In the genomic region with DNA sequence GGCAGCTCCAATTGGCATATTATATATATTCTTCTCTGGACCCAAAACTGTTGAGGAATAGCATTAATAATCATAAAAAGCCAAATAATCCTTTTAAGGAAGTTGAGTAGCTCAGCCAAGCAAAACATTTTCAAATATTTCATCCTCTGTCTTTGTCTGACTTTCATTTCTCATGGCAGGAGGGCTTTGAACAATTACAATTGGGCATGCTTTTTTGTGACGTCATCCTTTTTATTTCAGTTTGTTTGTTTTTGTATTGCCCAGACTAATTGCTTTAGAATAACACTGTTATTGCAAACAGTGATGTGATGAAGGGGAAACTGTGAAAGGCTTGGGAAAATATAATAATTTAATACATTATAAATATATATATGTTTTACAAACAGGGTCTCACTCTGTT, we compare ENCODE assay signal across 20 cellular contexts.
DNase-seq lines count a peak whose midpoint lies in the region; ATAC-seq, FAIRE-seq and TF ChIP-seq lines count a peak whose summit lies in the region.
"Had no signal": no experiment of that assay in that cellular context is flagged by ENCODE, and none has a peak within 500 bp of the region (broad histone marks: within the 10 kb centered on the region; RNA-seq: fewer than 3 reads in every experiment).

No MANE protein-coding gene starts in this region.

- TF ChIP-seq POLR2A in K562 (conservative IDR thresholded peaks at IDR 0.05), result no peak

- TF ChIP-seq EP300 in K562 (IDR thresholded peaks at IDR 0.05; ENCODE audit: low read length), result no peak

- peaks cover 3 to 5% of the 10 kb centered on the region in 2 experiments; a peak in 2 of 5 replicates for H3K27me3 ChIP-seq in K562 (ENCODE audit: control insufficient read depth in 2 of 2, insufficient read depth in 2 of 2, low read length in 2 of 2)
- H3K27me3 ChIP-seq: BE2C had no signal

- no peaks in the 10 kb centered on the region for H3K36me3 ChIP-seq in K562 (ENCODE audit: control insufficient read depth, insufficient read depth, low read length)
- H3K36me3 ChIP-seq: BE2C had no signal

- H3K9me1 ChIP-seq in K562 (ENCODE audit: control insufficient read depth, insufficient read depth, low read length), result no peaks in the 10 kb centered on the region

- in situ Hi-C loops in K562 (cut with MboI), result no loop called here

- no peak overlapping the region for H3K27ac ChIP-seq in K562 (ENCODE audit: extremely low read depth, low read depth, low read length)
- H3K27ac ChIP-seq: KMS-11 had no signal

- POLR2A ChIA-PET in K562 (lab: Yijun Ruan, JAX), result interaction anchor here (1.1 kb wide), 1 partner anchor 10 kb away, joined by 3 read pairs; no protein-coding TSS in a partner anchor

- 0% methylated on average over 1 of the region's 1 CpG for WGBS in K562 (ENCODE audit: insufficient coverage, low coverage, missing lambda C conversion rate)

- H2AFZ ChIP-seq in K562 (ENCODE audit: low read depth, low read length), result no peak overlapping the region

- H3K9me3 ChIP-seq in K562 (replicated peaks; ENCODE audit: control insufficient read depth, insufficient read depth, low read depth, low read length), result no peaks in the 10 kb centered on the region
- H3K9me3 ChIP-seq: BE2C, Caco-2 had no signal

- H3K4me1 ChIP-seq in K562 (replicated peaks in 1 of 2; ENCODE audit: control insufficient read depth in 2 of 2, insufficient read depth in 2 of 2, low read length in 2 of 2), result no peaks in the 10 kb centered on the region
- H3K4me1 ChIP-seq: Caco-2 had no signal

- no peak overlapping the region for H3K4me2 ChIP-seq in K562 (ENCODE audit: insufficient read depth, low read length)
- H3K4me2 ChIP-seq: KMS-11 had no signal

- no peak for FAIRE-seq in K562 (lab: Jason Lieb, UNC)
- FAIRE-seq: A204.1, D721Med had no signal

- DNase-seq in COR-L47 (lab: John Stamatoyannopoulos, UW) (peak; percentile 14), EH (ENCODE audit: low read depth) (peak; percentile 35), NCI-H69 (lab: John Stamatoyannopoulos, UW) (peak; percentile 67), K562 (ENCODE audit: extremely low read depth in 1 of 4, low spot score in 3 of 4) (no peak), RPMI8226 (no peak)
- DNase-seq: ACHN; BE2C; C1 segment of cervical spinal cord; Caco-2; CD4-positive, CD25-positive, alpha-beta regulatory T cell; CD8-positive, alpha-beta memory T cell; GDM1; GOT3; H7 had no signal

- no peak for TF ChIP-seq RAD21 in K562 (CRISPR knock-in tag; conservative IDR thresholded peaks at IDR 0.05 in 1 of 2, IDR thresholded peaks at IDR 0.05 in 1 of 2)

- H4K20me1 ChIP-seq in K562 (replicated peaks; ENCODE audit: control insufficient read depth, insufficient read depth, low read length), result no peaks in the 10 kb centered on the region

- H3K79me2 ChIP-seq in K562 (ENCODE audit: control insufficient read depth, insufficient read depth, low read length), result no peaks in the 10 kb centered on the region

- CTCF ChIA-PET in K562 (lab: Yijun Ruan, JAX; ENCODE audit: low intra/inter-chr PET ratio), result no interaction called here

- ATAC-seq in K562 (no peak), GM21526 (IDR thresholded peaks at IDR 0.05; ENCODE audit: low FRiP score, unreplicated experiment) (no peak), GM21360 (IDR thresholded peaks at IDR 0.05; ENCODE audit: unreplicated experiment) (no peak)
- ATAC-seq: HCT116 had no signal

- H3K4me3 ChIP-seq in K562, result no peak overlapping the region

- intact Hi-C loops in K562 (cut with micrococcal nuclease), result no loop called here

- TF ChIP-seq CTCF in K562 (IDR thresholded peaks at IDR 0.05 in 2 of 3, conservative IDR thresholded peaks at IDR 0.05 in 1 of 3; ENCODE audit: insufficient read depth in 2 of 3, low read depth in 1 of 3, low read length in 3 of 3), result no peak

- no TSS peak for BruUV-seq in K562 (replicated peaks; lab: Mats Ljungman, UMichigan)

- no peak overlapping the region for H3K9ac ChIP-seq in K562 (ENCODE audit: insufficient read depth in 1 of 2, low read depth in 2 of 2, low read length in 2 of 2)
- H3K9ac ChIP-seq: KMS-11 had no signal

TF ChIP-seq in K562, 482 proteins besides CTCF, POLR2A, EP300 and RAD21:
- TF ChIP-seq, protein P1, sequence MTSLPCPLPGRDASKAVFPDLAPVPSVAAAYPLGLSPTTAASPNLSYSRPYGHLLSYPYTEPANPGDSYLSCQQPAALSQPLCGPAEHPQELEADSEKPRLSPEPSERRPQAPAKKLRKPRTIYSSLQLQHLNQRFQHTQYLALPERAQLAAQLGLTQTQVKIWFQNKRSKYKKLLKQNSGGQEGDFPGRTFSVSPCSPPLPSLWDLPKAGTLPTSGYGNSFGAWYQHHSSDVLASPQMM (CRISPR knock-in tag; IDR thresholded peaks at IDR 0.05), result no peak
- TF ChIP-seq ATF3 (IDR thresholded peaks at IDR 0.05) (peak; percentile 37), ATF3 (CRISPR knock-in tag; conservative IDR thresholded peaks at IDR 0.05) (no peak), SREBF1 (IDR thresholded peaks at IDR 0.05; ENCODE audit: borderline replicate concordance, low read depth, low read length) (no peak)

Comparison
In these comparisons a context has a peak if more than half of its experiments do, and no peak if none do; other contexts are left out.
1. DNase-seq: peak in COR-L47 (single experiment), EH (single experiment) and NCI-H69 (single experiment); none in K562 (0 of 4) and RPMI8226 (single experiment).